ENCODE assay signal across 29 cellular contexts in the genomic region with DNA sequence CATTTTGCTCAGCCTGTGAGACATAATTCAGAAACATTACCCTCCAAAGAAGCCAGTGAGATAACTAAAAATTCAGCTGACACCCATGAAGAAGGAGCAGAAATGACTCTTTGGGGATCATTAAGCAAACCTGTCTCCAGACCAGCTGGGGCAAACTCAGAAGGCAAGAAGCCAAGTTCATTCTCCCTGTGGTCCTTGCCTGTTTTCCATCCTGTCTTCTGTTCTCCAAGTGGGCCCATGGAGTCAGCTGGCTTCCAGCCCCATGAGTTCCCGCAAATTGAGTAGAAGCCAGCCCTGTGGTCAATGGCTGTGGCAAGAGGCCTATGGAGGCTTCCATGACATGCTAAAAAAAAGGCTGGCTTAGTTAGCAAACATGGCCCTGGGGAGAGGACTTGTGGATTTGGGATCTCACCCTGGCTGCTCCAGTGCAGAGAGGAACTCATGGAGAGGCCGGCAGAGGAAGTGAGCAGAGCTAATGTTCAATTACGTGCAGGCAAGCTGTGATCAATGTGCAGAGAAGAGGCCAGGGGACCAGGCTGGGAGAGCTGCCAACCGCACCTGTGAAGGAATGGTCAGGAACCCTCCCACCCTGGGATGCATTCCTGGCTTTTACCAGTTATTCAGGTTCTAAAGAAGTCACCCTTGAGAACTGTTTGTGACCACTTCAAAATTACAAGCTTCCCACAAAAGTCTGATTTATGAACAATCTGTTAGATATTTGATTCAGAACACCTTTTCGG.
DNase-seq lines count a peak whose midpoint lies in the region; ATAC-seq, FAIRE-seq and TF ChIP-seq lines count a peak whose summit lies in the region.
"Had no signal": no experiment of that assay in that cellular context is flagged by ENCODE, and none has a peak within 500 bp of the region (broad histone marks: within the 10 kb centered on the region; RNA-seq: fewer than 3 reads in every experiment).

No MANE protein-coding gene starts in this region.

- POLR2A ChIA-PET in MCF 10A (lab: Yijun Ruan, JAX): no interaction called here

- no peaks in the 10 kb centered on the region for H3K27me3 Mint-ChIP-seq in MCF 10A (ENCODE audit: insufficient read depth, unreplicated experiment)

- TF ChIP-seq POLR2A in upper lobe of left lung (IDR thresholded peaks at IDR 0.05): no peak

- no peak overlapping the region for H3K4me3 ChIP-seq in left ventricle myocardium inferior
- no peak overlapping the region for H3K4me3 ChIP-seq in bronchial epithelial cell (ENCODE audit: low read depth, low read length)
- no peak overlapping the region for H3K4me3 ChIP-seq in upper lobe of left lung
- H3K4me3 ChIP-seq: K562, SJSA1 had no signal

- CTCF ChIA-PET in MCF 10A (lab: Yijun Ruan, JAX): no interaction called here

- no peak overlapping the region for H3K4me3 Mint-ChIP-seq in MCF 10A (ENCODE audit: unreplicated experiment)
- H3K4me3 Mint-ChIP-seq: CD8-positive, alpha-beta memory T cell had no signal

- no peak for TF ChIP-seq CTCF in left ventricle myocardium inferior (IDR thresholded peaks at IDR 0.05; ENCODE audit: borderline replicate concordance)
- no peak for TF ChIP-seq CTCF in bronchial epithelial cell (IDR thresholded peaks at IDR 0.05; ENCODE audit: insufficient read depth, low read length, severe bottlenecking)
- TF ChIP-seq CTCF in upper lobe of left lung (IDR thresholded peaks at IDR 0.05): no peak
- no peak for TF ChIP-seq CTCF in MCF 10A (IDR thresholded peaks at IDR 0.05; ENCODE audit: unreplicated experiment)

- ATAC-seq in upper lobe of left lung (ENCODE audit: low FRiP score in 2 of 2): no peak
- ATAC-seq: HCT116, HepG2, K562 had no signal

- no peaks in the 10 kb centered on the region for H3K36me3 Mint-ChIP-seq in MCF 10A (ENCODE audit: insufficient read depth, unreplicated experiment)
- H3K36me3 Mint-ChIP-seq: CD8-positive, alpha-beta memory T cell had no signal

- peaks cover 7% of the 10 kb centered on the region for H3K4me1 ChIP-seq in left ventricle myocardium inferior
- no peaks in the 10 kb centered on the region for H3K4me1 ChIP-seq in upper lobe of left lung

- H3K36me3 ChIP-seq in left ventricle myocardium inferior (no peaks in the 10 kb centered on the region), bronchial epithelial cell (ENCODE audit: control insufficient read depth, insufficient read depth, low read length) (no peaks in the 10 kb centered on the region), upper lobe of left lung (no peaks in the 10 kb centered on the region)
- H3K36me3 ChIP-seq: SJSA1 had no signal

- TF ChIP-seq EP300 in upper lobe of left lung (IDR thresholded peaks at IDR 0.05): no peak

- intact Hi-C loops in cardiac septum (cut with DNase I): no loop called here
- intact Hi-C loops in left ventricle myocardium inferior (cut with micrococcal nuclease): no loop called here
- intact Hi-C loops in MCF 10A (cut with micrococcal nuclease): no loop called here

- peaks cover 38% of the 10 kb centered on the region for H3K27me3 ChIP-seq in left ventricle myocardium inferior (ENCODE audit: low read depth)
- no peaks in the 10 kb centered on the region for H3K27me3 ChIP-seq in bronchial epithelial cell (ENCODE audit: control insufficient read depth, insufficient read depth, low read length)
- no peaks in the 10 kb centered on the region for H3K27me3 ChIP-seq in upper lobe of left lung
- H3K27me3 ChIP-seq: SJSA1 had no signal

- H3K9me3 ChIP-seq in left ventricle myocardium inferior (replicated peaks): no peaks in the 10 kb centered on the region
- H3K9me3 ChIP-seq in upper lobe of left lung: no peaks in the 10 kb centered on the region
- H3K9me3 ChIP-seq: SJSA1 had no signal

- no peaks in the 10 kb centered on the region for H3K4me1 Mint-ChIP-seq in MCF 10A (ENCODE audit: insufficient read depth, unreplicated experiment)
- H3K4me1 Mint-ChIP-seq: CD8-positive, alpha-beta memory T cell had no signal

- H3K27ac Mint-ChIP-seq in MCF 10A (ENCODE audit: low read depth, unreplicated experiment): no peak overlapping the region

- H3K9me3 Mint-ChIP-seq in MCF 10A (ENCODE audit: unreplicated experiment): peaks cover 34% of the 10 kb centered on the region
- H3K9me3 Mint-ChIP-seq: CD8-positive, alpha-beta memory T cell had no signal

- BruUV-seq in MCF 10A (replicated peaks; lab: Mats Ljungman, UMichigan): no TSS peak

- WGBS in upper lobe of left lung, 2 donors: 78 to 90% methylated on average over 5 of the region's 5 CpGs

- FAIRE-seq in bronchial epithelial cell (lab: Jason Lieb, UNC): peak; percentile 7
- FAIRE-seq: GM19239, H1, HepG2, K562 had no signal

- DNase-seq in cardiac septum (ENCODE audit: low spot score) (peak; percentile 61), left ventricle myocardium inferior (no peak), bronchial epithelial cell (ENCODE audit: low read depth) (no peak), myocyte (ENCODE audit: low read depth) (peak; percentile 72), upper lobe of left lung (no peak), MCF 10A (ENCODE audit: unreplicated experiment) (no peak)
- DNase-seq in central memory CD4-positive, alpha-beta T cell: no peak
- DNase-seq in activated CD4-positive, alpha-beta T cell treated with anti-CD3 and anti-CD28 coated beads, Interleukin-2, amount 50 U/mL, for 4 hours: no peak
- DNase-seq: AML-193; C1 segment of cervical spinal cord; Calu3; CD8-positive, alpha-beta memory T cell; DMS153; GF-D8; NCI-H1092 treated with DMSO at 0.1 percent for 48 hours; NCI-H146; NCI-H2029; NCI-H2227 treated with DMSO at 0.1 percent for 48 hours; NCI-H524; NCI-H774; NK-92 treated with Interleukin-12 subunit alpha and Interleukin-12 subunit beta, amount 100 ng/mL, for 24 hours had no signal

- H3K27ac ChIP-seq in left ventricle myocardium inferior (replicated peaks) (no peak overlapping the region), upper lobe of left lung (no peak overlapping the region)
- H3K27ac ChIP-seq: 22Rv1, HL-60 had no signal

Comparison
In these comparisons a context has a peak if more than half of its experiments do, and no peak if none do; other contexts are left out.
1. DNase-seq: peak in cardiac septum (single experiment) and myocyte (single experiment); none in left ventricle myocardium inferior (single experiment), bronchial epithelial cell (single experiment), upper lobe of left lung (0 of 2), central memory CD4-positive, alpha-beta T cell (single experiment), MCF 10A (single experiment) and activated CD4-positive, alpha-beta T cell treated with anti-CD3 and anti-CD28 coated beads, Interleukin-2, amount 50 U/mL, for 4 hours (0 of 2).